16 cellular contexts compared by ENCODE assay signal in the genomic region with DNA sequence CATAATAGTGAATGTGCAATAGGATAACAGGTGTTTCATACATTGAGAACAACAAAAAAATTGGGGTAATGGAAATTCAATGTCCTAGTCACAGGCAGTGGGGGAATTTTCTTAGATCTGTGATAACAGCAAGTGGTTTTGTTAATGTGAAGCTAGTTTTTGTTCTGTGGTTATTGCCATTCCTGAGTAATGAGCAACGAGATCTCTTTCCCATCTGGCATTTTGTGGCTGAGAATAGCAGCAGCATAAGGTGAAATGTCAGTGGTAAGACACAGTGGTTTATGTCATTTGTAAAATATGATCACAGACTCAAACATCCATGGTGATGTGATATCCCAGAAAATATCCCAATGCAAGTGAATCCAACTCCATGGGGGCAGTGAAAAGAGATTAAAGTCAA.
DNase-seq lines count a peak whose midpoint lies in the region; ATAC-seq and TF ChIP-seq lines count a peak whose summit lies in the region.
"Had no signal": no experiment of that assay in that cellular context is flagged by ENCODE, and none has a peak within 500 bp of the region (broad histone marks: within the 10 kb centered on the region; RNA-seq: fewer than 3 reads in every experiment).

No MANE protein-coding gene starts in this region.

- no peak overlapping the region for H3K27ac ChIP-seq in RWPE2 (ENCODE audit: poor library complexity, severe bottlenecking)
- no peak overlapping the region for H3K27ac ChIP-seq in epithelial cell of prostate
- H3K27ac ChIP-seq in osteoblast (ENCODE audit: low read depth, low read length): no peak overlapping the region
- H3K27ac ChIP-seq: cardiac muscle cell, ovary, Peyer's patch, testis had no signal

- TF ChIP-seq CTCF in HFFc6 (IDR thresholded peaks at IDR 0.05): no peak
- TF ChIP-seq CTCF in RWPE2 (IDR thresholded peaks at IDR 0.05; ENCODE audit: poor library complexity, severe bottlenecking): no peak
- no peak for TF ChIP-seq CTCF in retinal pigment epithelial cell (conservative IDR thresholded peaks at IDR 0.05; ENCODE audit: low read depth, low read length)
- no peak for TF ChIP-seq CTCF in endothelial cell (IDR thresholded peaks at IDR 0.05; ENCODE audit: unreplicated experiment)
- TF ChIP-seq CTCF in osteoblast (IDR thresholded peaks at IDR 0.05; ENCODE audit: extremely low read depth, low read depth, low read length): no peak

- ATAC-seq in RWPE2 (ENCODE audit: low read depth): peak; percentile 76

- DNase-seq in HFFc6 (peak; percentile 34), RWPE2 (ENCODE audit: low spot score) (no peak), epithelial cell of prostate (ENCODE audit: low read depth, low spot score) (peak; percentile 63), retinal pigment epithelial cell (ENCODE audit: low read depth) (peak; percentile 53), endothelial cell (ENCODE audit: low spot score) (no peak), osteoblast (ENCODE audit: insufficient read length, low spot score, missing footprints) (no peak), NCI-H1105 (lab: John Stamatoyannopoulos, UW) (no peak), NCI-H345 (lab: John Stamatoyannopoulos, UW) (no peak)
- DNase-seq: activated effector memory CD4-positive, alpha-beta T cell treated with anti-CD3 and anti-CD28 coated beads, Interleukin-2, amount 50 U/mL, for 16 hours; CD4-positive, alpha-beta T cell; ovary; Peyer's patch; stimulated activated CD4-positive, alpha-beta T cell treated with anti-CD3 and anti-CD28 coated beads, Interleukin-15, amount 100 ng/mL, for 24 hours; testis had no signal

- H3K79me2 ChIP-seq in osteoblast (ENCODE audit: insufficient read depth, low read length): no peaks in the 10 kb centered on the region

- no peaks in the 10 kb centered on the region for H3K36me3 ChIP-seq in RWPE2 (ENCODE audit: low read depth)
- H3K36me3 ChIP-seq in osteoblast (ENCODE audit: insufficient read depth, low read length): no peaks in the 10 kb centered on the region
- H3K36me3 ChIP-seq: cardiac muscle cell, HAP-1, ovary, Peyer's patch had no signal

- H3K9me3 Mint-ChIP-seq in HFFc6 (peaks cover 3% of the 10 kb centered on the region; the same call in 1 of the 2 replicates), endothelial cell (ENCODE audit: unreplicated experiment) (no peaks in the 10 kb centered on the region)

- H3K27me3 ChIP-seq in RWPE2 (ENCODE audit: insufficient read depth, poor library complexity, severe bottlenecking): no peaks in the 10 kb centered on the region
- H3K27me3 ChIP-seq in osteoblast (ENCODE audit: insufficient read depth, low read length): no peaks in the 10 kb centered on the region
- H3K27me3 ChIP-seq: cardiac muscle cell, ovary, Peyer's patch, testis had no signal

- H3K4me3 Mint-ChIP-seq in HFFc6 (no peak overlapping the region), endothelial cell (ENCODE audit: unreplicated experiment) (no peak overlapping the region)
- H3K4me3 Mint-ChIP-seq: CD4-positive, alpha-beta T cell had no signal

- no peak overlapping the region for H2AFZ ChIP-seq in osteoblast (ENCODE audit: low read length)

- H3K9me3 ChIP-seq in RWPE2 (ENCODE audit: severe bottlenecking) (no peaks in the 10 kb centered on the region), osteoblast (ENCODE audit: low read depth, low read length) (peaks cover 2% of the 10 kb centered on the region)
- H3K9me3 ChIP-seq: HAP-1, ovary, Peyer's patch, testis had no signal

- H3K4me1 Mint-ChIP-seq in HFFc6 (ENCODE audit: low read depth): no peaks in the 10 kb centered on the region; the same call in 1 of the 2 replicates
- no peaks in the 10 kb centered on the region for H3K4me1 Mint-ChIP-seq in endothelial cell (ENCODE audit: unreplicated experiment)

- H3K4me1 ChIP-seq in RWPE2 (ENCODE audit: insufficient read depth, poor library complexity, severe bottlenecking) (peaks cover 17% of the 10 kb centered on the region), osteoblast (ENCODE audit: insufficient read depth, low read length) (no peaks in the 10 kb centered on the region)
- H3K4me1 ChIP-seq: HAP-1, Peyer's patch, testis had no signal

- no peaks in the 10 kb centered on the region for H4K20me1 ChIP-seq in osteoblast (ENCODE audit: insufficient read depth, low read length)

- H3K27ac Mint-ChIP-seq in HFFc6 (no peak overlapping the region), endothelial cell (ENCODE audit: unreplicated experiment) (no peak overlapping the region)
- H3K27ac Mint-ChIP-seq: CD4-positive, alpha-beta T cell had no signal

- H3K4me2 ChIP-seq in osteoblast (ENCODE audit: insufficient read depth, low read length): no peak overlapping the region

- H3K4me3 ChIP-seq in RWPE2 (ENCODE audit: severe bottlenecking) (no peak overlapping the region), retinal pigment epithelial cell (ENCODE audit: low read length) (no peak overlapping the region), osteoblast (ENCODE audit: insufficient read depth, low read length) (no peak overlapping the region)
- H3K4me3 ChIP-seq: cardiac muscle cell, HAP-1, ovary, Peyer's patch, testis had no signal

- no peaks in the 10 kb centered on the region for H3K27me3 Mint-ChIP-seq in HFFc6 (ENCODE audit: insufficient read depth)
- H3K27me3 Mint-ChIP-seq in endothelial cell (ENCODE audit: unreplicated experiment): no peaks in the 10 kb centered on the region
- H3K27me3 Mint-ChIP-seq: CD4-positive, alpha-beta T cell had no signal

- H3K36me3 Mint-ChIP-seq in HFFc6 (ENCODE audit: low read depth) (no peaks in the 10 kb centered on the region), endothelial cell (ENCODE audit: low read depth, unreplicated experiment) (no peaks in the 10 kb centered on the region)

Comparison
In these comparisons a context has a peak if more than half of its experiments do, and no peak if none do; other contexts are left out.
1. DNase-seq: peak in HFFc6 (single experiment), epithelial cell of prostate (single experiment) and retinal pigment epithelial cell (single experiment); none in RWPE2 (single experiment), endothelial cell (single experiment), osteoblast (single experiment), NCI-H1105 (single experiment) and NCI-H345 (single experiment).